ENCODE assay signal across 8 cellular contexts in genomic region chr21:21232320-21232719, GRCh38.
DNase-seq lines count a peak whose midpoint lies in the region; ATAC-seq and TF ChIP-seq lines count a peak whose summit lies in the region.

No MANE protein-coding gene starts in this region.

- no peaks in the 10 kb centered on the region for H3K27me3 ChIP-seq in KMS-11 (ENCODE audit: insufficient read depth, low read depth)
- no peaks in the 10 kb centered on the region for H3K27me3 ChIP-seq in SU-DHL-6 (ENCODE audit: low read length)
- H3K27me3 ChIP-seq in hepatocyte = no peaks in the 10 kb centered on the region
- H3K27me3 ChIP-seq in upper lobe of left lung = no peaks in the 10 kb centered on the region
- H3K27me3 ChIP-seq in uterus = no peaks in the 10 kb centered on the region

- no peak for ATAC-seq in upper lobe of left lung (ENCODE audit: low FRiP score in 2 of 2)
- ATAC-seq in HG03108 (IDR thresholded peaks at IDR 0.05; ENCODE audit: unreplicated experiment) = no peak

- peak; percentile 62 for TF ChIP-seq CTCF in AG09319 (IDR thresholded peaks at IDR 0.05; ENCODE audit: low read depth, low read length)
- TF ChIP-seq CTCF in KMS-11 (conservative IDR thresholded peaks at IDR 0.05; ENCODE audit: low read depth, low read length) = peak; percentile 60; the same call in 1 of the 2 replicates
- TF ChIP-seq CTCF in SU-DHL-6 (IDR thresholded peaks at IDR 0.05; ENCODE audit: insufficient read depth, low read length, poor library complexity, severe bottlenecking) = peak; percentile 38
- peak; percentile 62 for TF ChIP-seq CTCF in hepatocyte (IDR thresholded peaks at IDR 0.05; ENCODE audit: poor library complexity)
- TF ChIP-seq CTCF in upper lobe of left lung (IDR thresholded peaks at IDR 0.05) = peak in 2 of 6 experiments; percentile 22 to 25
- no peak for TF ChIP-seq CTCF in uterus (IDR thresholded peaks at IDR 0.05)

- no peaks in the 10 kb centered on the region for H3K9me3 ChIP-seq in SU-DHL-6 (ENCODE audit: insufficient read depth, low read length)
- H3K9me3 ChIP-seq in hepatocyte (ENCODE audit: low read depth) = no peaks in the 10 kb centered on the region
- no peaks in the 10 kb centered on the region for H3K9me3 ChIP-seq in upper lobe of left lung
- no peaks in the 10 kb centered on the region for H3K9me3 ChIP-seq in uterus

- H3K9ac ChIP-seq in KMS-11 (no peak overlapping the region), SU-DHL-6 (ENCODE audit: low read length) (no peak overlapping the region)

- intact Hi-C loops in uterus (cut with DNase I; ENCODE audit: low total_unique reads) = no loop called here

- H3K36me3 ChIP-seq in KMS-11 (ENCODE audit: insufficient read depth) (no peaks in the 10 kb centered on the region), SU-DHL-6 (ENCODE audit: low read length) (no peaks in the 10 kb centered on the region), hepatocyte (replicated peaks; ENCODE audit: insufficient read depth, low read depth) (no peaks in the 10 kb centered on the region), upper lobe of left lung (no peaks in the 10 kb centered on the region), uterus (no peaks in the 10 kb centered on the region)

- no peak overlapping the region for H2AFZ ChIP-seq in KMS-11 (ENCODE audit: low read depth)
- H2AFZ ChIP-seq in SU-DHL-6 (ENCODE audit: low read depth, low read length, severe bottlenecking) = no peak overlapping the region
- H2AFZ ChIP-seq in hepatocyte = no peak overlapping the region

- H3K9me2 ChIP-seq in SU-DHL-6 (replicated peaks; ENCODE audit: insufficient read depth, low read length) = no peaks in the 10 kb centered on the region
- no peaks in the 10 kb centered on the region for H3K9me2 ChIP-seq in hepatocyte (replicated peaks; ENCODE audit: insufficient read depth)

- H3K4me1 ChIP-seq in KMS-11 (ENCODE audit: low read depth, poor library complexity, severe bottlenecking) = no peaks in the 10 kb centered on the region
- no peaks in the 10 kb centered on the region for H3K4me1 ChIP-seq in hepatocyte (ENCODE audit: insufficient read depth)
- H3K4me1 ChIP-seq in upper lobe of left lung = no peaks in the 10 kb centered on the region
- H3K4me1 ChIP-seq in uterus = no peaks in the 10 kb centered on the region

- H3F3A ChIP-seq in SU-DHL-6 (ENCODE audit: insufficient read depth) = no peaks in the 10 kb centered on the region

- no peak for TF ChIP-seq POLR2A in upper lobe of left lung (IDR thresholded peaks at IDR 0.05)
- TF ChIP-seq POLR2A in uterus (IDR thresholded peaks at IDR 0.05) = no peak

- DNase-seq in AG09319 (ENCODE audit: extremely low read depth, low read depth) (peak; percentile 28), hepatocyte (ENCODE audit: low spot score) (peak; percentile 36), upper lobe of left lung (no peak), uterus (no peak)
- no peak for DNase-seq in effector CD4-positive, alpha-beta T cell

- H4K20me1 ChIP-seq in KMS-11 (ENCODE audit: insufficient read depth) = no peaks in the 10 kb centered on the region
- H4K20me1 ChIP-seq in SU-DHL-6 (ENCODE audit: low read depth, low read length) = no peaks in the 10 kb centered on the region
- H4K20me1 ChIP-seq in hepatocyte (ENCODE audit: insufficient read depth, poor library complexity, severe bottlenecking) = no peaks in the 10 kb centered on the region

- WGBS in hepatocyte (ENCODE audit: low lambda C conversion rate, missing lambda C conversion rate) = 15% methylated on average over 1 of the region's 1 CpG
- WGBS in upper lobe of left lung, 2 donors = 12 to 15% methylated on average over 1 of the region's 1 CpG

- H3K79me2 ChIP-seq in KMS-11 (ENCODE audit: insufficient read depth, low read depth) (no peaks in the 10 kb centered on the region), SU-DHL-6 (ENCODE audit: insufficient read depth, low read length) (no peaks in the 10 kb centered on the region), hepatocyte (no peaks in the 10 kb centered on the region)

- no peak overlapping the region for H3K4me2 ChIP-seq in KMS-11
- no peak overlapping the region for H3K4me2 ChIP-seq in SU-DHL-6 (ENCODE audit: low read depth, low read length, poor library complexity, severe bottlenecking)
- H3K4me2 ChIP-seq in hepatocyte = no peak overlapping the region

- TF ChIP-seq EP300 in upper lobe of left lung (IDR thresholded peaks at IDR 0.05) = no peak

- H3K27ac ChIP-seq in KMS-11 (no peak overlapping the region), SU-DHL-6 (ENCODE audit: low read depth, low read length) (no peak overlapping the region), hepatocyte (no peak overlapping the region), upper lobe of left lung (no peak overlapping the region), uterus (no peak overlapping the region)

- no peak overlapping the region for H3K4me3 ChIP-seq in KMS-11 (IDR thresholded peaks at IDR 0.05; ENCODE audit: insufficient read depth, low read depth, low read length)
- no peak overlapping the region for H3K4me3 ChIP-seq in SU-DHL-6 (ENCODE audit: insufficient read depth, low read length, poor library complexity, severe bottlenecking)
- H3K4me3 ChIP-seq in hepatocyte = no peak overlapping the region
- no peak overlapping the region for H3K4me3 ChIP-seq in upper lobe of left lung
- H3K4me3 ChIP-seq in uterus = no peak overlapping the region

Comparison
In these comparisons a context has a peak if more than half of its experiments do, and no peak if none do; other contexts are left out.
1. DNase-seq: peak in AG09319 (single experiment) and hepatocyte (single experiment); none in upper lobe of left lung (0 of 2), effector CD4-positive, alpha-beta T cell (single experiment) and uterus (0 of 2).
2. CTCF ChIP-seq: peak in AG09319 (single experiment), KMS-11 (single experiment), SU-DHL-6 (single experiment) and hepatocyte (single experiment); none in uterus (0 of 4).